ENCODE assay signal across 8 cellular contexts in the genomic region with DNA sequence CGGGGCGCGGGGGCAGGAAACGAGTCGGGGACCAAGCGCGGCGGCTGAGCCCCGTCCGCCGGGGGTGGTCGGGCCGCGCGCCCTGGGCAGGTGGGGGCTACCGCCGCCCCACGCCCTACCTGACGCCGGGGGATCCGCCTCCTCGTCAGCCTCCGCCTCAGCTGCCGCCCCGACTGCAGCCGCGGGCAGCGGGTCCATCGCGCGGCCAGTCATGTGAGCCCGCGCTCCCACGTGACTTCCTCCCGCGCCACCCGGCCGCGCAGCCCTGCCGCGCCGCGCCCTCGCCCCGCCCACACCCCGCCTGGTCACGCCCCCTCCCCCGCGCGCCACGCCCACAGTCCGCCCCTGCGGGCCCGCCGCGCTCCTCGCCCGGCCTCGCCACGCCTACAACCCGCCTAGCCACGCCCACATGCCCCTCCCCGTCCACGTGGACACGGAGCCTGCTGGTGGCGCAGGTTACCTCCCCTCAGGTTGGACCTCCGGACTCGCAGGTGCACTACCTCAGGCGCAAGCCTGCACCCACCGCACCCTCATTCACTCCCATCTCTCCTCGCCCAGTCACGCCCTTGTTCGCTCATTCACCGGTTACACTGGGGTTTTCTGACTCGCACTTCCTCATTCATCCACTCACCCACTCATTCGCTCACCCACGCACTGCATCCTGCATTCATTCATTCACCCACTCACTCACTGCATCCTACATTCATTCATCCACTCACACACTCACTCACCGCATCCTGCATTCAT. TPM values are rescaled to one million over a fixed set of nuclear protein-coding genes. Genes with fewer than 3 reads are reported as not detected.
DNase-seq lines count a peak whose midpoint lies in the region; ATAC-seq and TF ChIP-seq lines count a peak whose summit lies in the region.

A gene with protein sequence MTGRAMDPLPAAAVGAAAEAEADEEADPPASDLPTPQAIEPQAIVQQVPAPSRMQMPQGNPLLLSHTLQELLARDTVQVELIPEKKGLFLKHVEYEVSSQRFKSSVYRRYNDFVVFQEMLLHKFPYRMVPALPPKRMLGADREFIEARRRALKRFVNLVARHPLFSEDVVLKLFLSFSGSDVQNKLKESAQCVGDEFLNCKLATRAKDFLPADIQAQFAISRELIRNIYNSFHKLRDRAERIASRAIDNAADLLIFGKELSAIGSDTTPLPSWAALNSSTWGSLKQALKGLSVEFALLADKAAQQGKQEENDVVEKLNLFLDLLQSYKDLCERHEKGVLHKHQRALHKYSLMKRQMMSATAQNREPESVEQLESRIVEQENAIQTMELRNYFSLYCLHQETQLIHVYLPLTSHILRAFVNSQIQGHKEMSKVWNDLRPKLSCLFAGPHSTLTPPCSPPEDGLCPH (minus strand): TSS at position 233 of the 747 bp plus-strand sequence. CDS start 20 bp downstream, at position 213.

- peak; percentile 73 for ATAC-seq in HG03442 (IDR thresholded peaks at IDR 0.05; ENCODE audit: unreplicated experiment)

- peak within 1 kb of the TSS; percentile 69 to 82 for H3K27ac ChIP-seq in coronary artery

- no peaks in the 10 kb centered on the region for H3K27me3 ChIP-seq in BE2C

- H3K27ac Mint-ChIP-seq in activated CD4-positive, alpha-beta T cell treated with anti-CD3 and anti-CD28 coated beads, Interleukin-2, amount 10 ng/mL, durations not matched to agents 24 days and 14 days = peak within 1 kb of the TSS; percentile 86

- peak; percentile 93 for DNase-seq in BE2C
- DNase-seq in GM19240 (ENCODE audit: insufficient read length, low spot score) = peak; percentile 80
- DNase-seq in NCI-H510A treated with DMSO at 0.1 percent for 48 hours (lab: John Stamatoyannopoulos, UW) = peak; percentile 94
- DNase-seq in activated CD4-positive, alpha-beta T cell treated with anti-CD3 and anti-CD28 coated beads, Interleukin-2, amount 10 ng/mL, durations not matched to agents 24 days and 14 days = peak; percentile 99
- DNase-seq in coronary artery (ENCODE audit: low spot score) = peak; percentile 91
- peak; percentile 93 for DNase-seq in left kidney (ENCODE audit: low read depth, low spot score)
- DNase-seq in stimulated activated CD4-positive, alpha-beta T cell treated with anti-CD3 and anti-CD28 coated beads, Interleukin-1b, Interleukin-23, amount 100 ng/mL, for 48 hours = peak; percentile 96

- no peaks in the 10 kb centered on the region for H3K9me3 ChIP-seq in BE2C

- peak within 1 kb of the TSS; percentile 76 for H3K4me3 ChIP-seq in BE2C (ENCODE audit: low read depth, low read length)
- H3K4me3 ChIP-seq in coronary artery = peak within 1 kb of the TSS; percentile 86

- H3K4me3 Mint-ChIP-seq in activated CD4-positive, alpha-beta T cell treated with anti-CD3 and anti-CD28 coated beads, Interleukin-2, amount 10 ng/mL, durations not matched to agents 24 days and 14 days = no peak within 1 kb of the TSS

- H3K4me1 Mint-ChIP-seq in activated CD4-positive, alpha-beta T cell treated with anti-CD3 and anti-CD28 coated beads, Interleukin-2, amount 10 ng/mL, durations not matched to agents 24 days and 14 days = peaks cover 12% of the 10 kb centered on the region

- no peaks in the 10 kb centered on the region for H3K9me3 Mint-ChIP-seq in activated CD4-positive, alpha-beta T cell treated with anti-CD3 and anti-CD28 coated beads, Interleukin-2, amount 10 ng/mL, durations not matched to agents 24 days and 14 days

- intact Hi-C loops in activated CD4-positive, alpha-beta T cell treated with anti-CD3 and anti-CD28 coated beads, Interleukin-2, amount 10 ng/mL, durations not matched to agents 24 days and 14 days (cut with micrococcal nuclease) = loop anchor here (2.0 kb wide), 1 partner anchor 72 kb away; a partner anchor contains a TSS

- TF ChIP-seq CTCF in BE2C (IDR thresholded peaks at IDR 0.05; ENCODE audit: low read depth, low read length) (no peak), coronary artery (IDR thresholded peaks at IDR 0.05) (no peak)

- peaks cover 2% of the 10 kb centered on the region for H3K36me3 Mint-ChIP-seq in activated CD4-positive, alpha-beta T cell treated with anti-CD3 and anti-CD28 coated beads, Interleukin-2, amount 10 ng/mL, durations not matched to agents 24 days and 14 days (ENCODE audit: low read depth)

- H3K27me3 Mint-ChIP-seq in activated CD4-positive, alpha-beta T cell treated with anti-CD3 and anti-CD28 coated beads, Interleukin-2, amount 10 ng/mL, durations not matched to agents 24 days and 14 days = no peaks in the 10 kb centered on the region

- H3K36me3 ChIP-seq in BE2C = no peaks in the 10 kb centered on the region

- no peaks in the 10 kb centered on the region for H3K4me1 ChIP-seq in BE2C

RNA-seq across cellular contexts. Expression of the gene that starts here (rescaled TPM):
- polyA plus RNA-seq in BE2C (2012; ENCODE audit: insufficient read depth, insufficient read length, low read depth) = 46.3 TPM
- 42.2 and 42.4 TPM in 2 replicates for total RNA-seq in activated CD4-positive, alpha-beta T cell treated with anti-CD3 and anti-CD28 coated beads, Interleukin-2, amount 10 ng/mL, durations not matched to agents 24 days and 14 days

Comparison
In these comparisons a context has a peak if more than half of its experiments do, and no peak if none do; other contexts are left out.
1. Peak in every context shown above with its lines: DNase-seq, ATAC-seq, H3K4me3 ChIP-seq and H3K27ac ChIP-seq.